ENCODE assay signal across 8 cellular contexts in the genomic region with DNA sequence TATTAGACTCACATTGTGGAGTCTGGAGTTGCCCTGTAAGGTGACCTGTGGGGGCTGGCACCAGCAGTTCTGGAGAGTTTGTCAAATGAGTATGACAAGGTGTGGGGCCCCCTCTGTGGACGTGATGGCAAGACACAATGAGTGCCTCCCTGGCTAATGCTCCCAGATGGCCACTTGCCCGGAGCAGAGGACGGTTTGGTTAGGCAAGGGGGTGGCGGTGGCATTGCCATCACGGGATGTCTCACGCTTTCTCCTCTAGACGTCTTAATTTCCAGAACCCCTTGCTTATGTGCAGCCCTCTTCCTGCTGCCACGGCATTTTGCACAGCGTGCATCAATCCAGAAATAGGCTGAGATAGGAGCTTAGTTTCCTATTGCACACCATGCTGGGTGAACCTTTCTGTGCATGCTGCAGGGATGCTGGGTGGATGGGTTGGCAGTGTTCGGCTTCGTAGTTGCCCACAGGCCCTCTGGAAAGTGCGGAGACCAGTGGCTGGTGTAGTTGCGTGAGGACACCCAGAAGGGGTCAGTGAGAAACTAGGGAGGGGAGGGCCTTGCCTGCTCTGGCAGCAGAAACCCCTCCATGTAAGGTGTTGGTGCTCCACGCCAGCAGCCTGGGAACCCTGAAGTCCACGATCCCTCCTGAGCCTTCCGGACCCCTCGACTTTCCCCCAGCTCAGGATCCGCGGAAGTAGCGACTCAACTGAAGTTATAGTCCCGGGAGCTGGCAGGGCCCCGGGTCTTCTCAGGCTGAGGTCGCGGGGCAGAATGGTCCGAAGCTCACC. TPM values are rescaled to one million over a fixed set of nuclear protein-coding genes. Genes with fewer than 3 reads are reported as not detected.
A peak's percentile ranks its signal among the peaks of the same experiment; 100 is the strongest.
DNase-seq lines count a peak whose midpoint lies in the region; ATAC-seq, FAIRE-seq and TF ChIP-seq lines count a peak whose summit lies in the region.

No MANE protein-coding gene starts in this region.

- H3K27ac ChIP-seq in A673 (ENCODE audit: low read depth, low read length, poor library complexity, severe bottlenecking) (peak overlapping the region; percentile 92), right atrium auricular region (peak overlapping the region; percentile 89 to 94)

- H3K27ac Mint-ChIP-seq in activated naive CD8-positive, alpha-beta T cell treated with anti-CD3 and anti-CD28 coated beads, Interleukin-2, amount 10 ng/mL, durations not matched to agents 7 days and 5 days: peak overlapping the region; percentile 92

- H3K36me3 ChIP-seq in A673 (ENCODE audit: insufficient read depth, low read length, poor library complexity, severe bottlenecking) (no peaks in the 10 kb centered on the region), right atrium auricular region (no peaks in the 10 kb centered on the region)

- POLR2A ChIA-PET in A673 (lab: Charles Lee; ENCODE audit: low non-redundant PET): interaction anchor here (0.6 kb wide), 1 partner anchor 771 kb away, joined by 3 read pairs; the partner anchor contains the start of gene DPY19L3
- POLR2A ChIA-PET in activated naive CD8-positive, alpha-beta T cell treated with anti-CD3 and anti-CD28 coated beads, Interleukin-2, amount 10 ng/mL, durations not matched to agents 7 days and 5 days (lab: Charles Lee): interaction anchor here (0.6 to 6.2 kb wide), 15 partner anchors 10 to 595 kb away, joined by 3 to 122 read pairs (median 5); partner anchors contain the start of genes CEBPG, NUDT19 and PDCD5

- ATAC-seq in activated naive CD8-positive, alpha-beta T cell treated with anti-CD3 and anti-CD28 coated beads, Interleukin-2, amount 10 ng/mL, durations not matched to agents 7 days and 5 days (ENCODE audit: low read depth): no peak
- ATAC-seq in HG03139 (IDR thresholded peaks at IDR 0.05; ENCODE audit: unreplicated experiment): no peak

- no peaks in the 10 kb centered on the region for H3K9me3 ChIP-seq in A673 (ENCODE audit: low read depth, low read length, poor library complexity, severe bottlenecking)
- H3K9me3 ChIP-seq in right atrium auricular region: no peaks in the 10 kb centered on the region

- peak overlapping the region; percentile 96 for H3K4me3 Mint-ChIP-seq in activated naive CD8-positive, alpha-beta T cell treated with anti-CD3 and anti-CD28 coated beads, Interleukin-2, amount 10 ng/mL, durations not matched to agents 7 days and 5 days

- no peak for TF ChIP-seq CTCF in A673 (conservative IDR thresholded peaks at IDR 0.05; ENCODE audit: low read depth, low read length)
- peak in 1 of 2 donors; percentile 16 for TF ChIP-seq CTCF in right atrium auricular region (IDR thresholded peaks at IDR 0.05)
- TF ChIP-seq CTCF in retinal pigment epithelial cell (conservative IDR thresholded peaks at IDR 0.05; ENCODE audit: low read depth, low read length): no peak

- CTCF ChIA-PET in A673 (lab: Charles Lee): interaction anchor here (1.0 kb wide), 1 partner anchor 32 kb away, joined by 3 read pairs; no protein-coding TSS in a partner anchor

- intact Hi-C loops in A673 (cut with micrococcal nuclease; ENCODE audit: unreplicated experiment): no loop called here

- H3K4me1 ChIP-seq in A673 (ENCODE audit: insufficient read depth, low read length, poor library complexity, severe bottlenecking): no peaks in the 10 kb centered on the region
- H3K4me1 ChIP-seq in right atrium auricular region: peaks cover 0 to 22% of the 10 kb centered on the region in 2 donors

- H3K27me3 ChIP-seq in A673 (replicated peaks; ENCODE audit: insufficient read depth, low read depth, low read length, poor library complexity) (no peaks in the 10 kb centered on the region), right atrium auricular region (no peaks in the 10 kb centered on the region)

- TSS peak; percentile 67 for BruUV-seq in A673 (replicated peaks; lab: Mats Ljungman, UMichigan)

- H3K4me3 ChIP-seq in A673 (ENCODE audit: low read depth, low read length, poor library complexity, severe bottlenecking) (peak overlapping the region; percentile 94), right atrium auricular region (peak overlapping the region; percentile 79 to 98), retinal pigment epithelial cell (ENCODE audit: low read length) (peak overlapping the region; percentile 77)

- no peaks in the 10 kb centered on the region for H3K9me3 Mint-ChIP-seq in activated naive CD8-positive, alpha-beta T cell treated with anti-CD3 and anti-CD28 coated beads, Interleukin-2, amount 10 ng/mL, durations not matched to agents 7 days and 5 days

- H3K4me1 Mint-ChIP-seq in activated naive CD8-positive, alpha-beta T cell treated with anti-CD3 and anti-CD28 coated beads, Interleukin-2, amount 10 ng/mL, durations not matched to agents 7 days and 5 days: peaks cover 19% of the 10 kb centered on the region

- DNase-seq in A673 (ENCODE audit: low spot score) (peak; percentile 30), GM19239 (ENCODE audit: insufficient read length, low spot score) (no peak), NCI-H2227 (lab: John Stamatoyannopoulos, UW; ENCODE audit: unreplicated experiment) (peak; percentile 91), right atrium auricular region (ENCODE audit: low spot score) (peak; percentile 64), retinal pigment epithelial cell (ENCODE audit: low read depth) (no peak), DMS153 treated with DMSO at 0.1 percent for 48 hours (lab: John Stamatoyannopoulos, UW; ENCODE audit: unreplicated experiment) (no peak)
- DNase-seq in activated naive CD8-positive, alpha-beta T cell treated with anti-CD3 and anti-CD28 coated beads, Interleukin-2, amount 10 ng/mL, durations not matched to agents 7 days and 5 days: no peak

- peaks cover 2% of the 10 kb centered on the region for H3K36me3 Mint-ChIP-seq in activated naive CD8-positive, alpha-beta T cell treated with anti-CD3 and anti-CD28 coated beads, Interleukin-2, amount 10 ng/mL, durations not matched to agents 7 days and 5 days

- FAIRE-seq in GM19239 (lab: Jason Lieb, UNC): peak; percentile 21

- H3K27me3 Mint-ChIP-seq in activated naive CD8-positive, alpha-beta T cell treated with anti-CD3 and anti-CD28 coated beads, Interleukin-2, amount 10 ng/mL, durations not matched to agents 7 days and 5 days: peaks cover 3% of the 10 kb centered on the region

RNA-seq across cellular contexts. Expression of gene LRP3, which starts 18.1 kb away (rescaled TPM):
- 39.4 and 42.0 TPM in 2 replicates for total RNA-seq in A673 (2021)
- total RNA-seq in activated naive CD8-positive, alpha-beta T cell treated with anti-CD3 and anti-CD28 coated beads, Interleukin-2, amount 10 ng/mL, durations not matched to agents 7 days and 5 days: under 1 TPM; 0.14 to 0.43 TPM
- total RNA-seq in right atrium auricular region: 10 to 100 TPM; 16.3 to 22.2 TPM

RNA-seq across cellular contexts. Expression of gene WDR88, which starts 44.2 kb away (rescaled TPM):
- total RNA-seq in A673 (2021): not detected in 2 replicates
- not detected for total RNA-seq in activated naive CD8-positive, alpha-beta T cell treated with anti-CD3 and anti-CD28 coated beads, Interleukin-2, amount 10 ng/mL, durations not matched to agents 7 days and 5 days
- not detected for total RNA-seq in right atrium auricular region

RNA-seq across cellular contexts. Expression of gene SLC7A10, which starts 49.6 kb away (rescaled TPM):
- 0.17 and 0.28 TPM in 2 replicates for total RNA-seq in A673 (2021)
- total RNA-seq in activated naive CD8-positive, alpha-beta T cell treated with anti-CD3 and anti-CD28 coated beads, Interleukin-2, amount 10 ng/mL, durations not matched to agents 7 days and 5 days: not detected
- under 1 TPM in 1 of 2 donors, not detected in 1; 0.79 TPM for total RNA-seq in right atrium auricular region

Comparison
In these comparisons a context has a peak if more than half of its experiments do, and no peak if none do; other contexts are left out.
1. DNase-seq: peak in A673 (single experiment), NCI-H2227 (single experiment) and right atrium auricular region (single experiment); none in GM19239 (single experiment), activated naive CD8-positive, alpha-beta T cell treated with anti-CD3 and anti-CD28 coated beads, Interleukin-2, amount 10 ng/mL, durations not matched to agents 7 days and 5 days (single experiment), retinal pigment epithelial cell (single experiment) and DMS153 treated with DMSO at 0.1 percent for 48 hours (single experiment).
2. RNA of gene LRP3, which starts 18.1 kb away (total RNA-seq): 39.4 to 42.0 TPM in A673 and 16.3 to 22.2 TPM in right atrium auricular region; 0.14 to 0.43 TPM in activated naive CD8-positive, alpha-beta T cell treated with anti-CD3 and anti-CD28 coated beads, Interleukin-2, amount 10 ng/mL, durations not matched to agents 7 days and 5 days; every median in the first group is over 10 times any median in the second.
3. Peak in every context shown above with its lines, with median percentiles within 50 percentile points of each other: H3K4me3 ChIP-seq.